ENCODE assay signal across 1 cellular context in the genomic region with DNA sequence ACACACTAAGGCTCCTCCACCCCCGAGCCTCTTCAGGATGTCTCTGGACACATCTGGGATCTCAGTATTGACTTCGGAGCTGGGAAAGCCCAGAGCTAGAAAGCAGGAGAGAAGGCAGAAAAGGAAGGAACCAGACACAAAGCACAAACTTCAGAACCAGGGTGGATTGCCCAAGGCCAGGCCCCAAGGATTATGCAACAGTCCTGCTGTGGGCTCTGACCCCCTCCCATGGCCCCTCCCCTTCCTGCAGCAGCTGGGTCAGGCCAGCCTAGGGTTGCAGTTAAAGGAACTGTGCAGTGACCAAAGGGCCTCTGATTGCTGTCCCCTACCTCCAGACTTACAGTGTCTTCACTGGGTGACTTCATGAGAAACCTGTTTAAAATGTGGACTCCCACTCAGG.
TF ChIP-seq lines count a peak whose summit lies in the region.

No MANE protein-coding gene starts in this region.

TF ChIP-seq in HepG2, 621 proteins besides CTCF, POLR2A, EP300 and RAD21 (continued from another document and continues in another):
- TF ChIP-seq, protein P1, sequence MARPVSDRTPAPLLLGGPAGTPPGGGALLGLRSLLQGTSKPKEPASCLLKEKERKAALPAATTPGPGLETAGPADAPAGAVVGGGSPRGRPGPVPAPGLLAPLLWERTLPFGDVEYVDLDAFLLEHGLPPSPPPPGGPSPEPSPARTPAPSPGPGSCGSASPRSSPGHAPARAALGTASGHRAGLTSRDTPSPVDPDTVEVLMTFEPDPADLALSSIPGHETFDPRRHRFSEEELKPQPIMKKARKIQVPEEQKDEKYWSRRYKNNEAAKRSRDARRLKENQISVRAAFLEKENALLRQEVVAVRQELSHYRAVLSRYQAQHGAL (CRISPR knock-in tag; IDR thresholded peaks at IDR 0.05; ENCODE audit: not compliant biosample characterization): no peak
- TF ChIP-seq GTF2F1 (IDR thresholded peaks at IDR 0.05; ENCODE audit: low read length): no peak
- TF ChIP-seq MAZ (IDR thresholded peaks at IDR 0.05; ENCODE audit: borderline replicate concordance, low read depth, low read length): peak; percentile 94
- peak; percentile 88 for TF ChIP-seq MAZ (CRISPR knock-in tag; IDR thresholded peaks at IDR 0.05; ENCODE audit: low read depth)
- TF ChIP-seq TEAD3 (CRISPR knock-in tag; optimal IDR thresholded peaks at IDR 0.05; ENCODE audit: borderline replicate concordance): peak; percentile 60
- no peak for TF ChIP-seq ZNF530 (CRISPR knock-in tag; IDR thresholded peaks at IDR 0.05; ENCODE audit: low read depth)
- no peak for TF ChIP-seq KLF13 (CRISPR knock-in tag; IDR thresholded peaks at IDR 0.05)
- TF ChIP-seq ZIK1 (CRISPR knock-in tag; IDR thresholded peaks at IDR 0.05; ENCODE audit: borderline replicate concordance, low read depth): no peak
- no peak for TF ChIP-seq ZNF766 (CRISPR knock-in tag; IDR thresholded peaks at IDR 0.05; ENCODE audit: borderline replicate concordance)
- TF ChIP-seq, protein P2, sequence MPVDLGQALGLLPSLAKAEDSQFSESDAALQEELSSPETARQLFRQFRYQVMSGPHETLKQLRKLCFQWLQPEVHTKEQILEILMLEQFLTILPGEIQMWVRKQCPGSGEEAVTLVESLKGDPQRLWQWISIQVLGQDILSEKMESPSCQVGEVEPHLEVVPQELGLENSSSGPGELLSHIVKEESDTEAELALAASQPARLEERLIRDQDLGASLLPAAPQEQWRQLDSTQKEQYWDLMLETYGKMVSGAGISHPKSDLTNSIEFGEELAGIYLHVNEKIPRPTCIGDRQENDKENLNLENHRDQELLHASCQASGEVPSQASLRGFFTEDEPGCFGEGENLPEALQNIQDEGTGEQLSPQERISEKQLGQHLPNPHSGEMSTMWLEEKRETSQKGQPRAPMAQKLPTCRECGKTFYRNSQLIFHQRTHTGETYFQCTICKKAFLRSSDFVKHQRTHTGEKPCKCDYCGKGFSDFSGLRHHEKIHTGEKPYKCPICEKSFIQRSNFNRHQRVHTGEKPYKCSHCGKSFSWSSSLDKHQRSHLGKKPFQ (CRISPR knock-in tag; IDR thresholded peaks at IDR 0.05; ENCODE audit: insufficient replicate concordance): no peak
- TF ChIP-seq, protein P3, sequence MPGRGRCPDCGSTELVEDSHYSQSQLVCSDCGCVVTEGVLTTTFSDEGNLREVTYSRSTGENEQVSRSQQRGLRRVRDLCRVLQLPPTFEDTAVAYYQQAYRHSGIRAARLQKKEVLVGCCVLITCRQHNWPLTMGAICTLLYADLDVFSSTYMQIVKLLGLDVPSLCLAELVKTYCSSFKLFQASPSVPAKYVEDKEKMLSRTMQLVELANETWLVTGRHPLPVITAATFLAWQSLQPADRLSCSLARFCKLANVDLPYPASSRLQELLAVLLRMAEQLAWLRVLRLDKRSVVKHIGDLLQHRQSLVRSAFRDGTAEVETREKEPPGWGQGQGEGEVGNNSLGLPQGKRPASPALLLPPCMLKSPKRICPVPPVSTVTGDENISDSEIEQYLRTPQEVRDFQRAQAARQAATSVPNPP (CRISPR knock-in tag; IDR thresholded peaks at IDR 0.05): peak; percentile 59; the same call in 1 of the 2 replicates
- TF ChIP-seq, protein P4, sequence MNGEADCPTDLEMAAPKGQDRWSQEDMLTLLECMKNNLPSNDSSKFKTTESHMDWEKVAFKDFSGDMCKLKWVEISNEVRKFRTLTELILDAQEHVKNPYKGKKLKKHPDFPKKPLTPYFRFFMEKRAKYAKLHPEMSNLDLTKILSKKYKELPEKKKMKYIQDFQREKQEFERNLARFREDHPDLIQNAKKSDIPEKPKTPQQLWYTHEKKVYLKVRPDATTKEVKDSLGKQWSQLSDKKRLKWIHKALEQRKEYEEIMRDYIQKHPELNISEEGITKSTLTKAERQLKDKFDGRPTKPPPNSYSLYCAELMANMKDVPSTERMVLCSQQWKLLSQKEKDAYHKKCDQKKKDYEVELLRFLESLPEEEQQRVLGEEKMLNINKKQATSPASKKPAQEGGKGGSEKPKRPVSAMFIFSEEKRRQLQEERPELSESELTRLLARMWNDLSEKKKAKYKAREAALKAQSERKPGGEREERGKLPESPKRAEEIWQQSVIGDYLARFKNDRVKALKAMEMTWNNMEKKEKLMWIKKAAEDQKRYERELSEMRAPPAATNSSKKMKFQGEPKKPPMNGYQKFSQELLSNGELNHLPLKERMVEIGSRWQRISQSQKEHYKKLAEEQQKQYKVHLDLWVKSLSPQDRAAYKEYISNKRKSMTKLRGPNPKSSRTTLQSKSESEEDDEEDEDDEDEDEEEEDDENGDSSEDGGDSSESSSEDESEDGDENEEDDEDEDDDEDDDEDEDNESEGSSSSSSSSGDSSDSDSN (CRISPR knock-in tag; IDR thresholded peaks at IDR 0.05): no peak
- TF ChIP-seq ZNF652 (CRISPR knock-in tag; IDR thresholded peaks at IDR 0.05; ENCODE audit: borderline replicate concordance, low read depth): no peak
- TF ChIP-seq, protein P5, sequence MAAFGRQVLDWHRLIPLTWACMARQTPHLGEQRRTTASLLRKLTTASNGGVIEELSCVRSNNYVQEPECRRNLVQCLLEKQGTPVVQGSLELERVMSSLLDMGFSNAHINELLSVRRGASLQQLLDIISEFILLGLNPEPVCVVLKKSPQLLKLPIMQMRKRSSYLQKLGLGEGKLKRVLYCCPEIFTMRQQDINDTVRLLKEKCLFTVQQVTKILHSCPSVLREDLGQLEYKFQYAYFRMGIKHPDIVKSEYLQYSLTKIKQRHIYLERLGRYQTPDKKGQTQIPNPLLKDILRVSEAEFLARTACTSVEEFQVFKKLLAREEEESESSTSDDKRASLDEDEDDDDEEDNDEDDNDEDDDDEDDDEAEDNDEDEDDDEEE (CRISPR knock-in tag; IDR thresholded peaks at IDR 0.05): no peak
- TF ChIP-seq, protein P6, sequence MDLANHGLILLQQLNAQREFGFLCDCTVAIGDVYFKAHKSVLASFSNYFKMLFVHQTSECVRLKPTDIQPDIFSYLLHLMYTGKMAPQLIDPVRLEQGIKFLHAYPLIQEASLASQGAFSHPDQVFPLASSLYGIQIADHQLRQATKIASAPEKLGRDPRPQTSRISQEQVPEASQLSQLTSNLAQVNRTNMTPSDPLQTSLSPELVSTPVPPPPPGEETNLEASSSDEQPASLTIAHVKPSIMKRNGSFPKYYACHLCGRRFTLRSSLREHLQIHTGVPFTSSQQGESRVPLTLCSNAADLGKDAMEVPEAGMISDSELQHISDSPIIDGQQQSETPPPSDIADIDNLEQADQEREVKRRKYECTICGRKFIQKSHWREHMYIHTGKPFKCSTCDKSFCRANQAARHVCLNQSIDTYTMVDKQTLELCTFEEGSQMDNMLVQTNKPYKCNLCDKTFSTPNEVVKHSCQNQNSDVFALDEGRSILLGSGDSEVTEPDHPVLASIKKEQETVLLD (CRISPR knock-in tag; IDR thresholded peaks at IDR 0.05; ENCODE audit: low read depth): no peak
- TF ChIP-seq IKZF4 (CRISPR knock-in tag; IDR thresholded peaks at IDR 0.05; ENCODE audit: borderline replicate concordance, low read depth, not compliant biosample characterization): no peak
- peak; percentile 86 for TF ChIP-seq SP5 (CRISPR knock-in tag; IDR thresholded peaks at IDR 0.05; ENCODE audit: borderline replicate concordance, low read depth)
- TF ChIP-seq TOPORS (CRISPR knock-in tag; IDR thresholded peaks at IDR 0.05): 0 out of 2 replicates have a peak, but pooled peaks have one; percentile 23
- no peak for TF ChIP-seq ZNF34 (CRISPR knock-in tag; IDR thresholded peaks at IDR 0.05; ENCODE audit: borderline replicate concordance)
- TF ChIP-seq, protein P7, sequence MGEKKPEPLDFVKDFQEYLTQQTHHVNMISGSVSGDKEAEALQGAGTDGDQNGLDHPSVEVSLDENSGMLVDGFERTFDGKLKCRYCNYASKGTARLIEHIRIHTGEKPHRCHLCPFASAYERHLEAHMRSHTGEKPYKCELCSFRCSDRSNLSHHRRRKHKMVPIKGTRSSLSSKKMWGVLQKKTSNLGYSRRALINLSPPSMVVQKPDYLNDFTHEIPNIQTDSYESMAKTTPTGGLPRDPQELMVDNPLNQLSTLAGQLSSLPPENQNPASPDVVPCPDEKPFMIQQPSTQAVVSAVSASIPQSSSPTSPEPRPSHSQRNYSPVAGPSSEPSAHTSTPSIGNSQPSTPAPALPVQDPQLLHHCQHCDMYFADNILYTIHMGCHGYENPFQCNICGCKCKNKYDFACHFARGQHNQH (CRISPR knock-in tag; IDR thresholded peaks at IDR 0.05): peak; percentile 57; the same call in 1 of the 2 replicates
- TF ChIP-seq SIX4 (CRISPR knock-in tag; IDR thresholded peaks at IDR 0.05): no peak
- 0 out of 2 replicates have a peak, but pooled peaks have one; percentile 28 for TF ChIP-seq ZNF205 (CRISPR knock-in tag; IDR thresholded peaks at IDR 0.05)
- peak; percentile 65; the same call in 1 of the 2 replicates for TF ChIP-seq SMAD3 (CRISPR knock-in tag; IDR thresholded peaks at IDR 0.05)
- no peak for TF ChIP-seq HNRNPUL1 (IDR thresholded peaks at IDR 0.05; ENCODE audit: low read depth, low read length)
- TF ChIP-seq, protein P8, sequence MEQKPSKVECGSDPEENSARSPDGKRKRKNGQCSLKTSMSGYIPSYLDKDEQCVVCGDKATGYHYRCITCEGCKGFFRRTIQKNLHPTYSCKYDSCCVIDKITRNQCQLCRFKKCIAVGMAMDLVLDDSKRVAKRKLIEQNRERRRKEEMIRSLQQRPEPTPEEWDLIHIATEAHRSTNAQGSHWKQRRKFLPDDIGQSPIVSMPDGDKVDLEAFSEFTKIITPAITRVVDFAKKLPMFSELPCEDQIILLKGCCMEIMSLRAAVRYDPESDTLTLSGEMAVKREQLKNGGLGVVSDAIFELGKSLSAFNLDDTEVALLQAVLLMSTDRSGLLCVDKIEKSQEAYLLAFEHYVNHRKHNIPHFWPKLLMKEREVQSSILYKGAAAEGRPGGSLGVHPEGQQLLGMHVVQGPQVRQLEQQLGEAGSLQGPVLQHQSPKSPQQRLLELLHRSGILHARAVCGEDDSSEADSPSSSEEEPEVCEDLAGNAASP (CRISPR knock-in tag; IDR thresholded peaks at IDR 0.05; ENCODE audit: borderline replicate concordance): peak; percentile 65; the same call in 1 of the 2 replicates
- TF ChIP-seq, protein P9, sequence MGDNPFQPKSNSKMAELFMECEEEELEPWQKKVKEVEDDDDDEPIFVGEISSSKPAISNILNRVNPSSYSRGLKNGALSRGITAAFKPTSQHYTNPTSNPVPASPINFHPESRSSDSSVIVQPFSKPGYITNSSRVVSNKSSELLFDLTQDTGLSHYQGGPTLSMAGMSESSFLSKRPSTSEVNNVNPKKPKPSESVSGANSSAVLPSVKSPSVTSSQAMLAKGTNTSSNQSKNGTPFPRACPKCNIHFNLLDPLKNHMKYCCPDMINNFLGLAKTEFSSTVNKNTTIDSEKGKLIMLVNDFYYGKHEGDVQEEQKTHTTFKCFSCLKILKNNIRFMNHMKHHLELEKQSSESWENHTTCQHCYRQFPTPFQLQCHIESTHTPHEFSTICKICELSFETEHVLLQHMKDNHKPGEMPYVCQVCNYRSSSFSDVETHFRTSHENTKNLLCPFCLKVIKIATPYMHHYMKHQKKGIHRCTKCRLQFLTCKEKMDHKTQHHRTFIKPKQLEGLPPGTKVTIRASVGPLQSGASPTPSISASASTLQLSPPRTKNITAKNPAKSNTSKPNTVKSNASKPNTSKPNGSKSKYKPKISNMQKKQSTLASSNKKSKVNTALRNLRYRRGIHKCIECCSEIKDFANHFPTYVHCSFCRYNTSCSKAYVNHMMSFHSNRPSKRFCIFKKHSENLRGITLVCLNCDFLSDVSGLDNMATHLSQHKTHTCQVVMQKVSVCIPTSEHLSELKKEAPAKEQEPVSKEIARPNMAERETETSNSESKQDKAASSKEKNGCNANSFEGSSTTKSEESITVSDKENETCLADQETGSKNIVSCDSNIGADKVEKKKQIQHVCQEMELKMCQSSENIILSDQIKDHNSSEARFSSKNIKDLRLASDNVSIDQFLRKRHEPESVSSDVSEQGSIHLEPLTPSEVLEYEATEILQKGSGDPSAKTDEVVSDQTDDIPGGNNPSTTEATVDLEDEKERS (CRISPR knock-in tag; IDR thresholded peaks at IDR 0.05): no peak
- TF ChIP-seq MYC (CRISPR knock-in tag; IDR thresholded peaks at IDR 0.05; ENCODE audit: borderline replicate concordance): peak; percentile 28; the same call in 1 of the 2 replicates
- no peak for TF ChIP-seq RBAK (CRISPR knock-in tag; IDR thresholded peaks at IDR 0.05)
- peak; percentile 56; the same call in 1 of the 2 replicates for TF ChIP-seq FOSL2 (CRISPR knock-in tag; IDR thresholded peaks at IDR 0.05)
- TF ChIP-seq U2AF2 (IDR thresholded peaks at IDR 0.05; ENCODE audit: low read depth, low read length): no peak
- no peak for TF ChIP-seq ZNF564 (CRISPR knock-in tag; IDR thresholded peaks at IDR 0.05)
- no peak for TF ChIP-seq ZNF446 (CRISPR knock-in tag; IDR thresholded peaks at IDR 0.05)
- TF ChIP-seq, protein P10, sequence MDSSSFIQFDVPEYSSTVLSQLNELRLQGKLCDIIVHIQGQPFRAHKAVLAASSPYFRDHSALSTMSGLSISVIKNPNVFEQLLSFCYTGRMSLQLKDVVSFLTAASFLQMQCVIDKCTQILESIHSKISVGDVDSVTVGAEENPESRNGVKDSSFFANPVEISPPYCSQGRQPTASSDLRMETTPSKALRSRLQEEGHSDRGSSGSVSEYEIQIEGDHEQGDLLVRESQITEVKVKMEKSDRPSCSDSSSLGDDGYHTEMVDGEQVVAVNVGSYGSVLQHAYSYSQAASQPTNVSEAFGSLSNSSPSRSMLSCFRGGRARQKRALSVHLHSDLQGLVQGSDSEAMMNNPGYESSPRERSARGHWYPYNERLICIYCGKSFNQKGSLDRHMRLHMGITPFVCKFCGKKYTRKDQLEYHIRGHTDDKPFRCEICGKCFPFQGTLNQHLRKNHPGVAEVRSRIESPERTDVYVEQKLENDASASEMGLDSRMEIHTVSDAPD (CRISPR knock-in tag; IDR thresholded peaks at IDR 0.05): no peak
- no peak for TF ChIP-seq NFIB (CRISPR knock-in tag; IDR thresholded peaks at IDR 0.05; ENCODE audit: borderline replicate concordance)
- no peak for TF ChIP-seq ZBTB20 (CRISPR knock-in tag; IDR thresholded peaks at IDR 0.05; ENCODE audit: borderline replicate concordance, low read depth)
- no peak for TF ChIP-seq SMAD9 (CRISPR knock-in tag; IDR thresholded peaks at IDR 0.05)
- TF ChIP-seq ZNF790 (CRISPR knock-in tag; IDR thresholded peaks at IDR 0.05; ENCODE audit: borderline replicate concordance): no peak
- TF ChIP-seq, protein P11, sequence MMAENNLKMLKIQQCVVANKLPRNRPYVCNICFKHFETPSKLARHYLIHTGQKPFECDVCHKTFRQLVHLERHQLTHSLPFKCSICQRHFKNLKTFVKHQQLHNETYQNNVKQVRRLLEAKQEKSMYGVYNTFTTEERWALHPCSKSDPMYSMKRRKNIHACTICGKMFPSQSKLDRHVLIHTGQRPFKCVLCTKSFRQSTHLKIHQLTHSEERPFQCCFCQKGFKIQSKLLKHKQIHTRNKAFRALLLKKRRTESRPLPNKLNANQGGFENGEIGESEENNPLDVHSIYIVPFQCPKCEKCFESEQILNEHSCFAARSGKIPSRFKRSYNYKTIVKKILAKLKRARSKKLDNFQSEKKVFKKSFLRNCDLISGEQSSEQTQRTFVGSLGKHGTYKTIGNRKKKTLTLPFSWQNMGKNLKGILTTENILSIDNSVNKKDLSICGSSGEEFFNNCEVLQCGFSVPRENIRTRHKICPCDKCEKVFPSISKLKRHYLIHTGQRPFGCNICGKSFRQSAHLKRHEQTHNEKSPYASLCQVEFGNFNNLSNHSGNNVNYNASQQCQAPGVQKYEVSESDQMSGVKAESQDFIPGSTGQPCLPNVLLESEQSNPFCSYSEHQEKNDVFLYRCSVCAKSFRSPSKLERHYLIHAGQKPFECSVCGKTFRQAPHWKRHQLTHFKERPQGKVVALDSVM (CRISPR knock-in tag; IDR thresholded peaks at IDR 0.05): no peak
